ENCODE assay signal across 25 cellular contexts in the genomic region with DNA sequence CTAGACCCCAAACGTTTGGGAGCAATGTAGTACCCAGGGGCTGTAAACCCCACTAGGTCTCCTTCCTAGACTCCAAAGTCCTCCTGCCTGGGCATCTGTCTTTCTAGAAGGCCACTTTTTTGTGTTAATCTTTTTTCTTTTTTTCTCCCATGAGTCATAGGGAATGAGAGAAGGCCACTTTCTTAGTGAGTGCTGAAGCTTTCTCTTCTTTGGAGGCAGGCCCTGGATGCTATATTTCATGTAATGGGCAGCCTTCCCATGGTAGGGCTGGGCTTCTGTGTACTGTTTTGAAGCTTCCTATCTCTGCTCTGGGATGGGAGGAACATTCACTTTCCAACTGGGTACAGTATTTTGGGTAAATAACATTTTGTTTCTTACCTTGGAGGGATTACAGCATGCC. TPM values are rescaled to one million over a fixed set of nuclear protein-coding genes. Genes with fewer than 3 reads are reported as not detected.
"Had no signal": no experiment of that assay in that cellular context is flagged by ENCODE, and none has a peak within 500 bp of the region (broad histone marks: within the 10 kb centered on the region; RNA-seq: fewer than 3 reads in every experiment).

No MANE protein-coding gene starts in this region.

- H3K4me3 ChIP-seq: cardiac muscle cell, dorsolateral prefrontal cortex, thyroid gland had no signal

- H3K27me3 ChIP-seq: cardiac muscle cell, dorsolateral prefrontal cortex, thyroid gland had no signal

- H3K4me1 ChIP-seq: thyroid gland had no signal

- ATAC-seq: activated CD4-positive, CD25-positive, alpha-beta regulatory T cell treated with anti-CD3 and anti-CD28 coated beads, Interleukin-2, amount 50 U/mL, for 24 hours; left ventricle myocardium superior; T-cell had no signal

- H3K36me3 ChIP-seq: cardiac muscle cell had no signal

- H3K9me3 ChIP-seq: thyroid gland had no signal

- DNase-seq: activated CD4-positive, alpha-beta T cell treated with anti-CD3 and anti-CD28 coated beads, Interleukin-2, amount 10 ng/mL, durations not matched to agents 7 days and 5 days; activated CD8-positive, alpha-beta memory T cell treated with anti-CD3 and anti-CD28 coated beads, Interleukin-2, amount 50 U/mL, for 48 hours; activated effector memory CD4-positive, alpha-beta T cell treated with anti-CD3 and anti-CD28 coated beads, Interleukin-2, amount 50 U/mL, for 16 hours; activated T-cell treated with anti-CD3 and anti-CD28 coated beads, Interleukin-2, amount 50 U/mL, for 48 hours; amniotic stem cell; dorsolateral prefrontal cortex; endodermal cell; left ventricle myocardium superior; naive B cell; stimulated activated CD4-positive, alpha-beta T cell treated with anti-CD3 and anti-CD28 coated beads, Interleukin-12 subunit alpha, Interleukin-12 subunit beta, amount 100 ng/mL, for 4 hours; stimulated activated CD4-positive, alpha-beta T cell treated with anti-CD3 and anti-CD28 coated beads, Interleukin-1b, Interleukin-23, amount 100 ng/mL, for 48 hours; stimulated activated CD8-positive, alpha-beta memory T cell treated with anti-CD3 and anti-CD28 coated beads, Interleukin-4, amount 100 ng/mL, for 48 hours; stimulated activated naive CD4-positive, alpha-beta T cell treated with Interleukin-2 at 50 U/mL for 16 hours; T-cell; thyroid gland had no signal

- H3K27ac ChIP-seq: cardiac muscle cell, dorsolateral prefrontal cortex, epithelial cell of prostate, thyroid gland had no signal

RNA-seq across cellular contexts. Expression of gene RTP2, which starts 15.2 kb away (rescaled TPM):
- total RNA-seq: activated CD4-positive, alpha-beta T cell treated with anti-CD3 and anti-CD28 coated beads, Interleukin-2, amount 10 ng/mL, durations not matched to agents 7 days and 5 days; cardiac muscle cell; dorsolateral prefrontal cortex; endodermal cell; glomerular endothelial cell; left ventricle myocardium superior; mononuclear cell; neural crest cell; osteoblast; progenitor cell of endocrine pancreas; subcutaneous adipose tissue; T-cell; thyroid gland; urinary bladder had no signal
- polyA plus RNA-seq: cardiac muscle cell, urinary bladder had no signal

RNA-seq across cellular contexts. Expression of gene SST, which starts 47.4 kb away (rescaled TPM):
- total RNA-seq: activated CD4-positive, alpha-beta T cell treated with anti-CD3 and anti-CD28 coated beads, Interleukin-2, amount 10 ng/mL, durations not matched to agents 7 days and 5 days; endodermal cell; glomerular endothelial cell; left ventricle myocardium superior; mononuclear cell; osteoblast; subcutaneous adipose tissue; T-cell had no signal
